In the genomic region with DNA sequence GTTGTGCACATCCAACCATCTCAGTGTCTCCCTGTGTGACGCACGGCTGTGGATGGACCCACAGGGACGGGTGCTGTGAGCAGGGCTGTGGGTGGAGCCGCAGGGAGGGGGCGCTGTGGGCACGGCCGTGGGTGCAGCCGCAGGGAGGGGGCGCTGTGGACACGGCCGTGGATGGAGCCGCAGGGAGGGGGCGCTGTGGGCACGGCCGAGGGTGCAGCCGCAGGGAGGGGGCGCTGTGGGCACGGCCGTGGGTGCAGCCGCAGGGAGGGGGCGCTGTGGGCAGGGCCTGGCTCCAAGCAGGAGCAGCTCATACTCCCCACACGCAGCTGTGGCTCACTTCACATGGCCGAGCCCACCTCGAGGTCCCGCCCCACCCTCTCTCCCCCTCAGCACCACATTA, we compare ENCODE assay signal across 8 cellular contexts. TPM values are rescaled to one million over a fixed set of nuclear protein-coding genes. Genes with fewer than 3 reads are reported as not detected.
A peak's percentile ranks its signal among the peaks of the same experiment; 100 is the strongest.
DNase-seq lines count a peak whose midpoint lies in the region; ATAC-seq and TF ChIP-seq lines count a peak whose summit lies in the region.

No MANE protein-coding gene starts in this region.

- H3F3A ChIP-seq in neural cell (ENCODE audit: insufficient read depth, low read length, poor library complexity, severe bottlenecking): no peaks in the 10 kb centered on the region

- DNase-seq in AG08396 (ENCODE audit: low spot score): peak; percentile 66
- DNase-seq in GM13976 (ENCODE audit: low spot score): peak; percentile 78
- peak; percentile 57 for DNase-seq in activated CD4-positive, CD25-positive, alpha-beta regulatory T cell treated with anti-CD3 and anti-CD28 coated beads, Interleukin-2, amount 50 U/mL, for 72 hours
- peak; percentile 87 for DNase-seq in fibroblast of gingiva (ENCODE audit: low read depth)
- DNase-seq in amniotic stem cell (lab: John Stamatoyannopoulos, UW): no peak
- no peak for DNase-seq in NCI-H1105 (lab: John Stamatoyannopoulos, UW)

- no peaks in the 10 kb centered on the region for H4K20me1 ChIP-seq in neural cell (ENCODE audit: insufficient read depth)

- no peak overlapping the region for H3K27ac ChIP-seq in neural cell (ENCODE audit: low read length)

- H3K9me3 ChIP-seq in neural cell (ENCODE audit: low read length): no peaks in the 10 kb centered on the region

- ATAC-seq in HG03175 (IDR thresholded peaks at IDR 0.05; ENCODE audit: unreplicated experiment): peak; percentile 66

- H3K9me2 ChIP-seq in neural cell (ENCODE audit: insufficient read depth, low read length): no peaks in the 10 kb centered on the region

- TF ChIP-seq RAD21 in neural cell (conservative IDR thresholded peaks at IDR 0.05): no peak

- H2AFZ ChIP-seq in neural cell (ENCODE audit: low read depth, low read length): no peak overlapping the region

- H3K9ac ChIP-seq in neural cell (ENCODE audit: low read length): no peak overlapping the region

- H3K36me3 ChIP-seq in neural cell (ENCODE audit: insufficient read depth, low read length): no peaks in the 10 kb centered on the region

- H3K4me2 ChIP-seq in neural cell (ENCODE audit: low read length): no peak overlapping the region

- no peak for TF ChIP-seq EP300 in neural cell (conservative IDR thresholded peaks at IDR 0.05; ENCODE audit: poor library complexity, severe bottlenecking)

- no peak overlapping the region for H3K4me3 ChIP-seq in neural cell (ENCODE audit: low read length)

- H3K79me2 ChIP-seq in neural cell (replicated peaks; ENCODE audit: insufficient read depth, low read length): no peaks in the 10 kb centered on the region

- in situ Hi-C loops in GM13976 (cut with MboI; ENCODE audit: low sequenced_read_pairs, unreplicated experiment): loop anchor here (10.0 kb wide), 1 partner anchor 49 kb away; the partner anchor contains the start of gene DENND6B

- TF ChIP-seq CTCF in GM13976 (IDR thresholded peaks at IDR 0.05; ENCODE audit: borderline replicate concordance, control extremely low read depth, extremely low read depth, insufficient read depth, missing control alignments) (peak; percentile 80), neural cell (IDR thresholded peaks at IDR 0.05; ENCODE audit: poor library complexity, severe bottlenecking) (peak; percentile 29)

- no peaks in the 10 kb centered on the region for H3K27me3 ChIP-seq in neural cell (ENCODE audit: insufficient read depth, low read depth, low read length)

TF ChIP-seq in neural cell, 6 proteins besides CTCF, POLR2A, EP300 and RAD21:
- TF ChIP-seq SMC3 (conservative IDR thresholded peaks at IDR 0.05; ENCODE audit: poor library complexity) (no peak), EZH2 (IDR thresholded peaks at IDR 0.05; ENCODE audit: borderline replicate concordance, insufficient read depth, low read length, poor library complexity, severe bottlenecking) (no peak), POLR2AphosphoS5 (IDR thresholded peaks at IDR 0.05) (no peak), MXI1 (conservative IDR thresholded peaks at IDR 0.05; ENCODE audit: poor library complexity, severe bottlenecking) (no peak), TAF1 (IDR thresholded peaks at IDR 0.05; ENCODE audit: low read depth) (no peak)
- TF ChIP-seq, protein P1, sequence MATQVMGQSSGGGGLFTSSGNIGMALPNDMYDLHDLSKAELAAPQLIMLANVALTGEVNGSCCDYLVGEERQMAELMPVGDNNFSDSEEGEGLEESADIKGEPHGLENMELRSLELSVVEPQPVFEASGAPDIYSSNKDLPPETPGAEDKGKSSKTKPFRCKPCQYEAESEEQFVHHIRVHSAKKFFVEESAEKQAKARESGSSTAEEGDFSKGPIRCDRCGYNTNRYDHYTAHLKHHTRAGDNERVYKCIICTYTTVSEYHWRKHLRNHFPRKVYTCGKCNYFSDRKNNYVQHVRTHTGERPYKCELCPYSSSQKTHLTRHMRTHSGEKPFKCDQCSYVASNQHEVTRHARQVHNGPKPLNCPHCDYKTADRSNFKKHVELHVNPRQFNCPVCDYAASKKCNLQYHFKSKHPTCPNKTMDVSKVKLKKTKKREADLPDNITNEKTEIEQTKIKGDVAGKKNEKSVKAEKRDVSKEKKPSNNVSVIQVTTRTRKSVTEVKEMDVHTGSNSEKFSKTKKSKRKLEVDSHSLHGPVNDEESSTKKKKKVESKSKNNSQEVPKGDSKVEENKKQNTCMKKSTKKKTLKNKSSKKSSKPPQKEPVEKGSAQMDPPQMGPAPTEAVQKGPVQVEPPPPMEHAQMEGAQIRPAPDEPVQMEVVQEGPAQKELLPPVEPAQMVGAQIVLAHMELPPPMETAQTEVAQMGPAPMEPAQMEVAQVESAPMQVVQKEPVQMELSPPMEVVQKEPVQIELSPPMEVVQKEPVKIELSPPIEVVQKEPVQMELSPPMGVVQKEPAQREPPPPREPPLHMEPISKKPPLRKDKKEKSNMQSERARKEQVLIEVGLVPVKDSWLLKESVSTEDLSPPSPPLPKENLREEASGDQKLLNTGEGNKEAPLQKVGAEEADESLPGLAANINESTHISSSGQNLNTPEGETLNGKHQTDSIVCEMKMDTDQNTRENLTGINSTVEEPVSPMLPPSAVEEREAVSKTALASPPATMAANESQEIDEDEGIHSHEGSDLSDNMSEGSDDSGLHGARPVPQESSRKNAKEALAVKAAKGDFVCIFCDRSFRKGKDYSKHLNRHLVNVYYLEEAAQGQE (IDR thresholded peaks at IDR 0.05; ENCODE audit: borderline replicate concordance): no peak

RNA-seq across cellular contexts. Expression of gene MAPK11, which starts 6.0 kb away (rescaled TPM):
- 36.3 and 55.0 TPM in 2 replicates for polyA plus RNA-seq in neural cell
- 11.2 and 15.3 TPM in 2 replicates for polyA minus RNA-seq in neural cell

RNA-seq across cellular contexts. Expression of gene MAPK12, which starts 14.7 kb away (rescaled TPM):
- 36.7 and 53.3 TPM in 2 replicates for polyA plus RNA-seq in neural cell
- 24.3 and 25.1 TPM in 2 replicates for polyA minus RNA-seq in neural cell

RNA-seq across cellular contexts. Expression of gene HDAC10, which starts 25.1 kb away (rescaled TPM):
- 39.1 and 40.5 TPM in 2 replicates for polyA plus RNA-seq in neural cell
- polyA minus RNA-seq in neural cell: 28.7 and 29.2 TPM in 2 replicates

RNA-seq across cellular contexts. Expression of gene PLXNB2, which starts 31.3 kb away (rescaled TPM):
- 38.6 and 57.4 TPM in 2 replicates for polyA plus RNA-seq in neural cell
- 61.9 and 76.2 TPM in 2 replicates for polyA minus RNA-seq in neural cell

RNA-seq across cellular contexts. Expression of gene TUBGCP6, which starts 31.3 kb away (rescaled TPM):
- 74.5 and 89.1 TPM in 2 replicates for polyA plus RNA-seq in neural cell
- 58.4 and 60.8 TPM in 2 replicates for polyA minus RNA-seq in neural cell

Comparison
In these comparisons a context has a peak if more than half of its experiments do, and no peak if none do; other contexts are left out.
1. DNase-seq: peak in AG08396 (single experiment), GM13976 (single experiment), activated CD4-positive, CD25-positive, alpha-beta regulatory T cell treated with anti-CD3 and anti-CD28 coated beads, Interleukin-2, amount 50 U/mL, for 72 hours (single experiment) and fibroblast of gingiva (single experiment); none in amniotic stem cell (single experiment) and NCI-H1105 (single experiment).